8 cellular contexts compared by ENCODE assay signal in the genomic region with DNA sequence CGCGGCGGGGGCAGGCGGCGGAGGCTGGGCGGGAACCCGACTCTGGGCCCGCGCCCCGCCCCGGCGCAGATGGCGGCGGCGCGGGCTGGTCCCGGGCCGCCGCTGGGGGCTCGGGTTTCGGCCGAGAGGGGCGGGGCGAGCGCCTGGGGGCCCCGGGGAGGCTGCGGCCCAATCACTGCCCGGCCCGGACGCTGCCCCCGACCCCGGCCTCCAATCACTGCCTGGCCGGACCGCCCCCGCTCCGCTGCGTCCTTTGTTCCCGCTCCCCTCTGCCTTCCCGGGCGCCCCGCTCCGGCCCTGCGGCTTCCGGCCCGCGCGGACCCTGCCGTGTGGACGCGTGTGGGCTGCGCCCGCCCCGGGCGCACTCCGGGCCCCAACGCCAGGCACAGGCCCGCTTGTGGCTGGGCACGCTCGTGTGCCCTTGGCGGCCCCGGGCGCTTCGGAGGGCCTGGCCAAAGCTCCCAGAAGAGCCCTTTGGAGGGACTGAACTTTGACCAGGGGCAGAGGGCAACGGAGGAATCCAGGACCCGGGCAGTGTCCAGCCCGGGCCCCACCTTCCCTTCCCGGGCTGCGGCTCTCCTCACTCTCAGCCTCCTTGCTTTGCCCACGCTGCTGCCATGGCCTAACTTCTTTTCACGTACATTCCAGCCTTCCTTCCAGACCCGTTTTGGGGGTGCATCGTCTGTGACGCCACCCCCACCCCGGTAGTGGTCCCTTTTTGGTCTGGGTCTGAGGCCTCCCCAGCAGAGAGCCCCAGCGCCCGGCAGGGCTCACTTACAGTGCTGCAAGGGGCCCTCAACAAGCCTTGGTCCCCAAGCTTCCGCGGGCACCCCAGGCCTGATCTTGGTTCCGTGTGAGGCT. TPM values are rescaled to one million over a fixed set of nuclear protein-coding genes. Genes with fewer than 3 reads are reported as not detected.
A peak's percentile ranks its signal among the peaks of the same experiment; 100 is the strongest.
DNase-seq lines count a peak whose midpoint lies in the region; ATAC-seq and TF ChIP-seq lines count a peak whose summit lies in the region.

No MANE protein-coding gene starts in this region.

- H3K9me3 ChIP-seq in cardiac muscle cell (ENCODE audit: low read depth) (no peaks in the 10 kb centered on the region), T-helper 17 cell (ENCODE audit: control insufficient read depth, low read length, poor library complexity, severe bottlenecking) (no peaks in the 10 kb centered on the region)
- no peaks in the 10 kb centered on the region for H3K9me3 ChIP-seq in effector memory CD4-positive, alpha-beta T cell (ENCODE audit: control insufficient read depth, low read length)

- no peak for TF ChIP-seq EP300 in Ishikawa (IDR thresholded peaks at IDR 0.05; ENCODE audit: borderline replicate concordance)

- H3K4me3 Mint-ChIP-seq in T-helper 17 cell = no peak overlapping the region

- DNase-seq in cardiac muscle cell (ENCODE audit: low read depth in 1 of 2, low spot score in 1 of 2) (peak; percentile 93 to 94), omental fat pad (ENCODE audit: low spot score) (peak; percentile 49), T-helper 17 cell (no peak)
- no peak for DNase-seq in effector memory CD4-positive, alpha-beta T cell

- H3K36me3 ChIP-seq in cardiac muscle cell = no peaks in the 10 kb centered on the region
- H3K36me3 ChIP-seq in effector memory CD4-positive, alpha-beta T cell (ENCODE audit: control insufficient read depth, insufficient read depth, low read length) = no peaks in the 10 kb centered on the region

- TF ChIP-seq CTCF in cardiac muscle cell (IDR thresholded peaks at IDR 0.05; ENCODE audit: low read depth, low read length) = no peak
- no peak for TF ChIP-seq CTCF in omental fat pad (IDR thresholded peaks at IDR 0.05)

- peaks cover 22% of the 10 kb centered on the region for H3K27me3 Mint-ChIP-seq in T-helper 17 cell

- peak; percentile 68 for ATAC-seq in GM21576 (IDR thresholded peaks at IDR 0.05; ENCODE audit: unreplicated experiment)
- ATAC-seq in omental fat pad (ENCODE audit: low FRiP score) = peak; percentile 93
- ATAC-seq in T-helper 17 cell = no peak

- 7 to 11% (median 9%) methylated on average over 59 to 79 of the region's 79 CpGs for WGBS in adipose tissue, 3 donors

- peaks cover 7% of the 10 kb centered on the region for H3K4me1 Mint-ChIP-seq in T-helper 17 cell

- TF ChIP-seq RAD21 in Ishikawa (IDR thresholded peaks at IDR 0.05; ENCODE audit: low read depth) = no peak

- no peaks in the 10 kb centered on the region for H3K27me3 ChIP-seq in cardiac muscle cell
- peaks cover 4% of the 10 kb centered on the region for H3K27me3 ChIP-seq in effector memory CD4-positive, alpha-beta T cell (replicated peaks; ENCODE audit: control insufficient read depth, insufficient read depth, low read length, poor library complexity, severe bottlenecking)

- H3K4me1 ChIP-seq in cardiac muscle cell (ENCODE audit: low read depth) = peaks cover 11% of the 10 kb centered on the region
- no peaks in the 10 kb centered on the region for H3K4me1 ChIP-seq in effector memory CD4-positive, alpha-beta T cell (ENCODE audit: control insufficient read depth, insufficient read depth, low read length, poor library complexity, severe bottlenecking)

- H3K4me3 ChIP-seq in GM08714 (ENCODE audit: low read length) (peak overlapping the region; percentile 72; the same call in 1 of the 2 replicates), cardiac muscle cell (peak overlapping the region; percentile 37)
- no peak overlapping the region for H3K4me3 ChIP-seq in effector memory CD4-positive, alpha-beta T cell (ENCODE audit: insufficient read depth, low read depth, low read length, poor library complexity, severe bottlenecking)

- no peak overlapping the region for H3K27ac Mint-ChIP-seq in T-helper 17 cell

- peak overlapping the region; percentile 46 for H3K27ac ChIP-seq in adipose tissue (ENCODE audit: low read depth, low read length)
- H3K27ac ChIP-seq in cardiac muscle cell = peak overlapping the region; percentile 90
- H3K27ac ChIP-seq in effector memory CD4-positive, alpha-beta T cell (ENCODE audit: insufficient read depth, low read length, poor library complexity, severe bottlenecking) = no peak overlapping the region

- peaks cover 11% of the 10 kb centered on the region for H3K36me3 Mint-ChIP-seq in T-helper 17 cell (ENCODE audit: low read depth)

TF ChIP-seq in Ishikawa, 13 proteins besides CTCF, POLR2A, EP300 and RAD21:
- TF ChIP-seq, protein P1, sequence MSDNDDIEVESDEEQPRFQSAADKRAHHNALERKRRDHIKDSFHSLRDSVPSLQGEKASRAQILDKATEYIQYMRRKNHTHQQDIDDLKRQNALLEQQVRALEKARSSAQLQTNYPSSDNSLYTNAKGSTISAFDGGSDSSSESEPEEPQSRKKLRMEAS (IDR thresholded peaks at IDR 0.05) = peak; percentile 67
- TF ChIP-seq YY1 (IDR thresholded peaks at IDR 0.05; ENCODE audit: low read depth) (peak; percentile 42; the same call in 1 of the 2 replicates), TCF12 (IDR thresholded peaks at IDR 0.05; ENCODE audit: low read depth) (no peak), EGR1 (IDR thresholded peaks at IDR 0.05) (peak; percentile 88), TAF1 (IDR thresholded peaks at IDR 0.05; ENCODE audit: low read depth) (peak; percentile 68; the same call in 1 of the 2 replicates)

RNA-seq across cellular contexts. Expression of a gene that starts 27.1 kb away (rescaled TPM):
- polyA plus RNA-seq in adipose tissue = 1,000 to 10,000 TPM; 1,266 to 1,426 (median 1,342) TPM
- 638 and 737 TPM in 2 replicates for total RNA-seq in cardiac muscle cell
- polyA plus RNA-seq in cardiac muscle cell = 750 and 774 TPM in 2 replicates
- total RNA-seq in omental fat pad = 1,000 to 10,000 TPM in 1 of 4 donors, 100 to 1,000 TPM in 3; 757 to 1,307 (median 926) TPM
- total RNA-seq in T-helper 17 cell = 1,000 to 10,000 TPM; 1,121 to 1,256 TPM

Comparison
In these comparisons a context has a peak if more than half of its experiments do, and no peak if none do; other contexts are left out.
1. DNase-seq: peak in cardiac muscle cell (2 of 2) and omental fat pad (single experiment); none in T-helper 17 cell (0 of 3) and effector memory CD4-positive, alpha-beta T cell (0 of 3).